In the genomic region with DNA sequence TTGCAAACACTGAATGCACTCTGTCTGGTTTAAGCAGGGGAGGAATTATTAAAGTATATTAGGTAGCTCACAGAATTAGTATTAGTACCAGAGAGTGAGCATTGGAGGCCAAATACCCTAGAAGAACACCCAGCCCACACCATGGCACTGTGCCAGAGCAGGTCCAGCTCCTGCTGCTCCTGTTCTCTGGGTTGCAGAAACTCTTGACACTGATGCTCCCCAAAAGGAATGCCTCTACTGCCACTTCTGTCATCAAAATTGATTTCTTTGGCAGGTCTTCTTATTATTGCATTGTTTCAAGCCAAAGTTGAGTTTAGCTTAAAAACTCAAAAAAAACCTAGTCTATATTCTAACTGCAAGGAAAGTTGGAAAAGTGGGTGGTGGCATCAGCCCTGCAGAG, we compare ENCODE assay signal across 13 cellular contexts.
DNase-seq lines count a peak whose midpoint lies in the region; ATAC-seq and TF ChIP-seq lines count a peak whose summit lies in the region.
"Had no signal": no experiment of that assay in that cellular context is flagged by ENCODE, and none has a peak within 500 bp of the region (broad histone marks: within the 10 kb centered on the region; RNA-seq: fewer than 3 reads in every experiment).

No MANE protein-coding gene starts in this region.

- no peaks in the 10 kb centered on the region for H3K27me3 ChIP-seq in hepatocyte

- H3K36me3 ChIP-seq in hepatocyte (replicated peaks; ENCODE audit: insufficient read depth, low read depth): no peaks in the 10 kb centered on the region

- intact Hi-C loops in left ventricle myocardium superior (cut with micrococcal nuclease) (no loop called here), left cardiac atrium (cut with DNase I) (no loop called here)

- no peaks in the 10 kb centered on the region for H3K4me1 ChIP-seq in hepatocyte (ENCODE audit: insufficient read depth)

- H2AFZ ChIP-seq in hepatocyte: no peak overlapping the region

- H3K4me3 ChIP-seq in hepatocyte: no peak overlapping the region

- H3K79me2 ChIP-seq in hepatocyte: peaks cover 7% of the 10 kb centered on the region

- H3K9me2 ChIP-seq in hepatocyte (replicated peaks; ENCODE audit: insufficient read depth): no peaks in the 10 kb centered on the region

- no peak for TF ChIP-seq CTCF in hepatocyte (IDR thresholded peaks at IDR 0.05; ENCODE audit: poor library complexity)

- H3K27ac ChIP-seq in hepatocyte: peak overlapping the region; percentile 53
- H3K27ac ChIP-seq: C4-2B, HL-60 had no signal

- no peaks in the 10 kb centered on the region for H4K20me1 ChIP-seq in hepatocyte (ENCODE audit: insufficient read depth, poor library complexity, severe bottlenecking)

- DNase-seq in left ventricle myocardium superior (peak; percentile 30), left cardiac atrium (no peak), NCI-H69 (lab: John Stamatoyannopoulos, UW) (peak; percentile 39), hepatocyte (ENCODE audit: low spot score) (peak; percentile 14), glomerular visceral epithelial cell (ENCODE audit: extremely low spot score) (no peak)
- DNase-seq: Caco-2; CD4-positive, alpha-beta T cell; DMS79 treated with DMSO at 0.1 percent for 48 hours; GF-D8; H9 had no signal

- ATAC-seq in left ventricle myocardium superior: no peak
- no peak for ATAC-seq in left cardiac atrium
- no peak for ATAC-seq in GM18868 (IDR thresholded peaks at IDR 0.05; ENCODE audit: unreplicated experiment)

- H3K4me2 ChIP-seq in hepatocyte: no peak overlapping the region

- H3K9me3 ChIP-seq in hepatocyte (ENCODE audit: low read depth): no peaks in the 10 kb centered on the region
- H3K9me3 ChIP-seq: Caco-2 had no signal

Comparison
In these comparisons a context has a peak if more than half of its experiments do, and no peak if none do; other contexts are left out.
1. DNase-seq: peak in left ventricle myocardium superior (single experiment), NCI-H69 (single experiment) and hepatocyte (single experiment); none in left cardiac atrium (single experiment) and glomerular visceral epithelial cell (single experiment).